In genomic region chr4:70768301-70768948, GRCh38 we compare ENCODE assay signal across 16 cellular contexts.
"Had no signal": no experiment of that assay in that cellular context is flagged by ENCODE, and none has a peak within 500 bp of the region (broad histone marks: within the 10 kb centered on the region; RNA-seq: fewer than 3 reads in every experiment).

No MANE protein-coding gene starts in this region.

- H3K27me3 ChIP-seq: cardiac muscle cell, transverse colon had no signal

- H3K27me3 Mint-ChIP-seq: activated naive CD8-positive, alpha-beta T cell treated with anti-CD3 and anti-CD28 coated beads, Interleukin-2, amount 10 ng/mL, durations not matched to agents 7 days and 5 days; stimulated activated memory B cell treated with anti-CD40 and anti-IgM and Interleukin-4, amounts not matched to agents 10 μg/mL and 1 μg/mL and 100 μg/mL, for 72 hours had no signal

- H2AFZ ChIP-seq: parathyroid adenoma had no signal

- H3K4me2 ChIP-seq: smooth muscle cell had no signal

- H3K4me3 ChIP-seq: cardiac muscle cell, smooth muscle cell, transverse colon had no signal

- ATAC-seq: activated CD4-positive, CD25-positive, alpha-beta regulatory T cell treated with anti-CD3 and anti-CD28 coated beads, Interleukin-2, amount 50 U/mL, for 24 hours; stimulated activated memory B cell treated with anti-CD40 and anti-IgM and Interleukin-4, amounts not matched to agents 10 μg/mL and 1 μg/mL and 100 μg/mL, for 72 hours had no signal

- H3K4me1 ChIP-seq: parathyroid adenoma, transverse colon had no signal

- H3K79me2 ChIP-seq: parathyroid adenoma had no signal

- DNase-seq: activated CD4-positive, alpha-beta T cell treated with anti-CD3 and anti-CD28 coated beads, Interleukin-2, amount 50 U/mL, for 48 hours; activated gamma-delta T cell treated with Interleukin-2 at 50 U/mL for 16 hours; activated naive CD8-positive, alpha-beta T cell treated with anti-CD3 and anti-CD28 coated beads, Interleukin-2, amount 10 ng/mL, durations not matched to agents 7 days and 5 days; activated T-cell treated with anti-CD3 and anti-CD28 coated beads, Interleukin-2, amount 50 U/mL, for 48 hours; anterior cingulate cortex; effector CD4-positive, alpha-beta T cell; hypothalamus; substantia nigra; SW 1271; transverse colon had no signal

- H3K27ac ChIP-seq: cardiac muscle cell, parathyroid adenoma, transverse colon had no signal

- H3K27ac Mint-ChIP-seq: activated naive CD8-positive, alpha-beta T cell treated with anti-CD3 and anti-CD28 coated beads, Interleukin-2, amount 10 ng/mL, durations not matched to agents 7 days and 5 days; stimulated activated memory B cell treated with anti-CD40 and anti-IgM and Interleukin-4, amounts not matched to agents 10 μg/mL and 1 μg/mL and 100 μg/mL, for 72 hours; T-helper 2 cell treated with Interferon-gamma antibody and Interleukin-4, amounts not matched to agents 5 μg/mL and 100 μg/mL, for 36 hours had no signal

- H3K9ac ChIP-seq: parathyroid adenoma had no signal

- H3K9me3 ChIP-seq: transverse colon had no signal

- H3K4me1 Mint-ChIP-seq: stimulated activated memory B cell treated with anti-CD40 and anti-IgM and Interleukin-4, amounts not matched to agents 10 μg/mL and 1 μg/mL and 100 μg/mL, for 72 hours had no signal

- H3K4me3 Mint-ChIP-seq: activated naive CD8-positive, alpha-beta T cell treated with anti-CD3 and anti-CD28 coated beads, Interleukin-2, amount 10 ng/mL, durations not matched to agents 7 days and 5 days; stimulated activated memory B cell treated with anti-CD40 and anti-IgM and Interleukin-4, amounts not matched to agents 10 μg/mL and 1 μg/mL and 100 μg/mL, for 72 hours; T-helper 2 cell treated with Interferon-gamma antibody and Interleukin-4, amounts not matched to agents 5 μg/mL and 100 μg/mL, for 36 hours had no signal

- H3K9me3 Mint-ChIP-seq: activated naive CD8-positive, alpha-beta T cell treated with anti-CD3 and anti-CD28 coated beads, Interleukin-2, amount 10 ng/mL, durations not matched to agents 7 days and 5 days; stimulated activated memory B cell treated with anti-CD40 and anti-IgM and Interleukin-4, amounts not matched to agents 10 μg/mL and 1 μg/mL and 100 μg/mL, for 72 hours; T-helper 2 cell treated with Interferon-gamma antibody and Interleukin-4, amounts not matched to agents 5 μg/mL and 100 μg/mL, for 36 hours had no signal
